In genomic region chr17:34163681-34164080, GRCh38 we compare ENCODE assay signal across 10 cellular contexts.
A peak's percentile ranks its signal among the peaks of the same experiment; 100 is the strongest.
DNase-seq lines count a peak whose midpoint lies in the region; ATAC-seq and TF ChIP-seq lines count a peak whose summit lies in the region.
"Had no signal": no experiment of that assay in that cellular context is flagged by ENCODE, and none has a peak within 500 bp of the region (broad histone marks: within the 10 kb centered on the region; RNA-seq: fewer than 3 reads in every experiment).

No MANE protein-coding gene starts in this region.

- H3K4me1 Mint-ChIP-seq in natural killer cell = peaks cover 5% of the 10 kb centered on the region in 2 donors
- H3K4me1 Mint-ChIP-seq: IgD-negative memory B cell had no signal

- intact Hi-C loops in natural killer cell (cut with micrococcal nuclease) = no loop called here

- H3K4me3 Mint-ChIP-seq in natural killer cell = no peak overlapping the region
- H3K4me3 Mint-ChIP-seq: IgD-negative memory B cell had no signal

- DNase-seq in COLO829 (ENCODE audit: low spot score) (peak; percentile 9), KBM-7 (peak; percentile 16), brain microvascular endothelial cell (no peak), medulla oblongata (ENCODE audit: extremely low spot score) (peak; percentile 64), natural killer cell (no peak)
- DNase-seq in stimulated activated CD4-positive, alpha-beta T cell treated with anti-CD3 and anti-CD28 coated beads, Interleukin-15, amount 100 ng/mL, for 24 hours = no peak
- DNase-seq: activated CD4-positive, CD25-positive, alpha-beta regulatory T cell had no signal

- H3K27me3 ChIP-seq in brain microvascular endothelial cell (replicated peaks) = no peaks in the 10 kb centered on the region

- no peak overlapping the region for H3K27ac ChIP-seq in brain microvascular endothelial cell

- no peaks in the 10 kb centered on the region for H3K9me3 Mint-ChIP-seq in natural killer cell
- H3K9me3 Mint-ChIP-seq: IgD-negative memory B cell had no signal

- no peak overlapping the region for H3K4me3 ChIP-seq in brain microvascular endothelial cell (ENCODE audit: low read depth, low read length)

- peak; percentile 6 for TF ChIP-seq CTCF in brain microvascular endothelial cell (IDR thresholded peaks at IDR 0.05; ENCODE audit: low read depth, low read length, missing control alignments)
- no peak for TF ChIP-seq CTCF in natural killer cell (IDR thresholded peaks at IDR 0.05)

- no peaks in the 10 kb centered on the region for H3K36me3 Mint-ChIP-seq in natural killer cell
- H3K36me3 Mint-ChIP-seq: IgD-negative memory B cell had no signal

- H3K27me3 Mint-ChIP-seq in natural killer cell (ENCODE audit: low read depth in 2 of 2) = peaks cover 34 to 58% of the 10 kb centered on the region in 2 donors

- no peak for ATAC-seq in HG02885 (IDR thresholded peaks at IDR 0.05; ENCODE audit: poor library complexity, unreplicated experiment)
- ATAC-seq in natural killer cell = no peak
- ATAC-seq in HG03432 (IDR thresholded peaks at IDR 0.05; ENCODE audit: unreplicated experiment) = no peak

- in situ Hi-C loops in KBM-7 (cut with MboI; ENCODE audit: low pct_unique_long_range_greater_than_20kb, low sequenced_read_pairs) = loop anchor here (25.0 kb wide), 1 partner anchor 376 kb away; no protein-coding TSS in a partner anchor
- in situ Hi-C loops in brain microvascular endothelial cell (cut with HindIII; ENCODE audit: low pct_ligation_motif_present, low sequenced_read_pairs) = no loop called here

- H3K27ac Mint-ChIP-seq in natural killer cell = no peak overlapping the region

- no peaks in the 10 kb centered on the region for H3K36me3 ChIP-seq in brain microvascular endothelial cell (replicated peaks)

Comparison
In these comparisons a context has a peak if more than half of its experiments do, and no peak if none do; other contexts are left out.
1. DNase-seq: peak in COLO829 (single experiment), KBM-7 (single experiment) and medulla oblongata (single experiment); none in brain microvascular endothelial cell (single experiment), stimulated activated CD4-positive, alpha-beta T cell treated with anti-CD3 and anti-CD28 coated beads, Interleukin-15, amount 100 ng/mL, for 24 hours (single experiment) and natural killer cell (single experiment).